8 cellular contexts compared by ENCODE assay signal in genomic region chr10:102399217-102400021, GRCh38. TPM values are rescaled to one million over a fixed set of nuclear protein-coding genes. Genes with fewer than 3 reads are reported as not detected.
A peak's percentile ranks its signal among the peaks of the same experiment; 100 is the strongest.
DNase-seq lines count a peak whose midpoint lies in the region; ATAC-seq and TF ChIP-seq lines count a peak whose summit lies in the region.

No MANE protein-coding gene starts in this region.

- no peaks in the 10 kb centered on the region for H3K9me3 Mint-ChIP-seq in Caco-2 (ENCODE audit: unreplicated experiment)
- H3K9me3 Mint-ChIP-seq in activated T-helper 1 cell treated with anti-CD3 and anti-CD28 coated beads, Interleukin-12 subunit alpha, Interleukin-12 subunit beta, Interleukin-2, Interleukin-4 antibody, amounts not matched to agents 30 ng/mL and 10 ng/mL and 1 ng/mL, durations not matched to agents 14 hours and 24 hours and 36 hours = no peaks in the 10 kb centered on the region
- H3K9me3 Mint-ChIP-seq in naive thymus-derived CD4-positive, alpha-beta T cell = no peaks in the 10 kb centered on the region
- no peaks in the 10 kb centered on the region for H3K9me3 Mint-ChIP-seq in stimulated activated memory B cell treated with anti-CD40 and anti-IgM and Interleukin-4, amounts not matched to agents 10 μg/mL and 1 μg/mL and 100 μg/mL, for 72 hours

- peak overlapping the region; percentile 53 for H3K4me3 ChIP-seq in Caco-2 (ENCODE audit: low read depth, low read length)
- H3K4me3 ChIP-seq in naive thymus-derived CD4-positive, alpha-beta T cell (ENCODE audit: low read length) = peak overlapping the region; percentile 56

- H3K36me3 ChIP-seq in Caco-2 (ENCODE audit: control insufficient read depth, insufficient read depth, low read length) = no peaks in the 10 kb centered on the region
- peaks cover 0 to 54% (median 9%) of the 10 kb centered on the region in 3 experiments for H3K36me3 ChIP-seq in naive thymus-derived CD4-positive, alpha-beta T cell (ENCODE audit: control insufficient read depth in 2 of 3, insufficient read depth in 3 of 3, low read length in 3 of 3)

- H3K4me3 Mint-ChIP-seq in Caco-2 (ENCODE audit: unreplicated experiment) = peak overlapping the region; percentile 64
- peak overlapping the region; percentile 90 for H3K4me3 Mint-ChIP-seq in activated T-helper 1 cell treated with anti-CD3 and anti-CD28 coated beads, Interleukin-12 subunit alpha, Interleukin-12 subunit beta, Interleukin-2, Interleukin-4 antibody, amounts not matched to agents 30 ng/mL and 10 ng/mL and 1 ng/mL, durations not matched to agents 14 hours and 24 hours and 36 hours
- H3K4me3 Mint-ChIP-seq in naive thymus-derived CD4-positive, alpha-beta T cell = peak overlapping the region; percentile 62 to 83 (median 76)
- peak overlapping the region; percentile 94 for H3K4me3 Mint-ChIP-seq in stimulated activated memory B cell treated with anti-CD40 and anti-IgM and Interleukin-4, amounts not matched to agents 10 μg/mL and 1 μg/mL and 100 μg/mL, for 72 hours

- no TSS peak for BruUV-seq in Caco-2 (replicated peaks; lab: Mats Ljungman, UMichigan)

- peak overlapping the region; percentile 93 for H3K27ac ChIP-seq in naive thymus-derived CD4-positive, alpha-beta T cell (ENCODE audit: low read depth, low read length)

- DNase-seq in Caco-2 (peak; percentile 76 to 91), GM20000 (ENCODE audit: low spot score) (peak; percentile 93), HuH-7 (ENCODE audit: low spot score) (peak; percentile 81), fibroblast of gingiva (ENCODE audit: low read depth) (peak; percentile 83)
- DNase-seq in activated T-helper 1 cell treated with anti-CD3 and anti-CD28 coated beads, Interleukin-12 subunit alpha, Interleukin-12 subunit beta, Interleukin-2, Interleukin-4 antibody, amounts not matched to agents 30 ng/mL and 10 ng/mL and 1 ng/mL, durations not matched to agents 14 hours and 24 hours and 36 hours (ENCODE audit: low spot score) = peak; percentile 86
- peak; percentile 80 to 93 (median 88) for DNase-seq in naive thymus-derived CD4-positive, alpha-beta T cell

- POLR2A ChIA-PET in Caco-2 (lab: Charles Lee) = interaction anchor here (0.7 kb wide), 2 partner anchors 14 to 140 kb away, joined by 3 read pairs; no protein-coding TSS in a partner anchor
- POLR2A ChIA-PET in naive thymus-derived CD4-positive, alpha-beta T cell (lab: Charles Lee) = interaction anchor here (0.6 to 9.0 kb wide), 6 partner anchors 12 to 104 kb away, joined by 3 to 90 read pairs (median 30); partner anchors contain the start of genes ACTR1A, C10orf95, CUEDC2 and FBXL15

- ATAC-seq in naive thymus-derived CD4-positive, alpha-beta T cell = peak; percentile 74
- ATAC-seq in stimulated activated memory B cell treated with anti-CD40 and anti-IgM and Interleukin-4, amounts not matched to agents 10 μg/mL and 1 μg/mL and 100 μg/mL, for 72 hours = peak; percentile 64

- CTCF ChIA-PET in Caco-2 (lab: Charles Lee) = interaction anchor here (0.6 to 2.6 kb wide), 15 partner anchors 9 to 230 kb away, joined by 3 to 21 read pairs (median 3); partner anchors contain the start of genes C10orf95, ELOVL3 and FBXL15
- CTCF ChIA-PET in naive thymus-derived CD4-positive, alpha-beta T cell (lab: Charles Lee) = interaction anchor here (0.6 to 3.0 kb wide), 16 partner anchors 12 to 1268 kb away, joined by 3 to 26 read pairs (median 5); partner anchors contain the start of gene FBXL15

- no peaks in the 10 kb centered on the region for H3K9me3 ChIP-seq in Caco-2
- H3K9me3 ChIP-seq in naive thymus-derived CD4-positive, alpha-beta T cell (ENCODE audit: control insufficient read depth in 2 of 3, low read length in 3 of 3) = no peaks in the 10 kb centered on the region

- TF ChIP-seq CTCF in Caco-2 (IDR thresholded peaks at IDR 0.05; ENCODE audit: insufficient read depth in 1 of 2, low read depth in 1 of 2, low read length in 1 of 2, severe bottlenecking in 1 of 2, unreplicated experiment in 1 of 2) = peak; percentile 75 to 93
- peak; percentile 99 for TF ChIP-seq CTCF in GM20000 (IDR thresholded peaks at IDR 0.05; ENCODE audit: extremely low read depth, missing control alignments)

- peaks cover 35% of the 10 kb centered on the region for H3K4me1 ChIP-seq in Caco-2
- peaks cover 20 to 26% of the 10 kb centered on the region in 2 donors for H3K4me1 ChIP-seq in naive thymus-derived CD4-positive, alpha-beta T cell (ENCODE audit: control insufficient read depth in 2 of 2, insufficient read depth in 2 of 2, low read length in 2 of 2)

- no peaks in the 10 kb centered on the region for H3K27me3 ChIP-seq in Caco-2 (replicated peaks; ENCODE audit: control insufficient read depth, insufficient read depth, low read length)
- H3K27me3 ChIP-seq in naive thymus-derived CD4-positive, alpha-beta T cell (ENCODE audit: control insufficient read depth in 2 of 2, insufficient read depth in 2 of 2, low read length in 2 of 2) = no peaks in the 10 kb centered on the region

- peaks cover 30% of the 10 kb centered on the region for H3K36me3 Mint-ChIP-seq in Caco-2 (ENCODE audit: insufficient read depth, unreplicated experiment)
- peaks cover 49% of the 10 kb centered on the region for H3K36me3 Mint-ChIP-seq in activated T-helper 1 cell treated with anti-CD3 and anti-CD28 coated beads, Interleukin-12 subunit alpha, Interleukin-12 subunit beta, Interleukin-2, Interleukin-4 antibody, amounts not matched to agents 30 ng/mL and 10 ng/mL and 1 ng/mL, durations not matched to agents 14 hours and 24 hours and 36 hours (ENCODE audit: low read depth)
- H3K36me3 Mint-ChIP-seq in naive thymus-derived CD4-positive, alpha-beta T cell = peaks cover 0 to 46% (median 4%) of the 10 kb centered on the region in 5 donors
- peaks cover 66% of the 10 kb centered on the region for H3K36me3 Mint-ChIP-seq in stimulated activated memory B cell treated with anti-CD40 and anti-IgM and Interleukin-4, amounts not matched to agents 10 μg/mL and 1 μg/mL and 100 μg/mL, for 72 hours

- peaks cover 24% of the 10 kb centered on the region for H3K4me1 Mint-ChIP-seq in Caco-2 (ENCODE audit: low read depth, unreplicated experiment)
- peaks cover 42% of the 10 kb centered on the region for H3K4me1 Mint-ChIP-seq in activated T-helper 1 cell treated with anti-CD3 and anti-CD28 coated beads, Interleukin-12 subunit alpha, Interleukin-12 subunit beta, Interleukin-2, Interleukin-4 antibody, amounts not matched to agents 30 ng/mL and 10 ng/mL and 1 ng/mL, durations not matched to agents 14 hours and 24 hours and 36 hours (ENCODE audit: low read depth)
- peaks cover 15 to 42% (median 35%) of the 10 kb centered on the region in 7 donors for H3K4me1 Mint-ChIP-seq in naive thymus-derived CD4-positive, alpha-beta T cell
- H3K4me1 Mint-ChIP-seq in stimulated activated memory B cell treated with anti-CD40 and anti-IgM and Interleukin-4, amounts not matched to agents 10 μg/mL and 1 μg/mL and 100 μg/mL, for 72 hours = peaks cover 70% of the 10 kb centered on the region

- intact Hi-C loops in Caco-2 (cut with micrococcal nuclease; ENCODE audit: unreplicated experiment) = no loop called here
- intact Hi-C loops in activated T-helper 1 cell treated with anti-CD3 and anti-CD28 coated beads, Interleukin-12 subunit alpha, Interleukin-12 subunit beta, Interleukin-2, Interleukin-4 antibody, amounts not matched to agents 30 ng/mL and 10 ng/mL and 1 ng/mL, durations not matched to agents 14 hours and 24 hours and 36 hours (cut with micrococcal nuclease) = loop anchor here (1.0 to 10.0 kb wide), 7 partner anchors 22 to 795 kb away; partner anchors contain the start of genes ELOVL3, NT5C2 and OGA
- intact Hi-C loops in naive thymus-derived CD4-positive, alpha-beta T cell (cut with micrococcal nuclease) = loop anchor here (1.0 to 10.0 kb wide), 9 partner anchors 10 to 1725 kb away; partner anchors contain the start of genes ACTR1A (in 1 of the 2), ARL3 (in 1 of the 2), SFR1 (in 1 of the 2) and SFXN2 (in 1 of the 2)

- H3K27me3 Mint-ChIP-seq in Caco-2 (ENCODE audit: insufficient read depth, unreplicated experiment) = no peaks in the 10 kb centered on the region
- no peaks in the 10 kb centered on the region for H3K27me3 Mint-ChIP-seq in activated T-helper 1 cell treated with anti-CD3 and anti-CD28 coated beads, Interleukin-12 subunit alpha, Interleukin-12 subunit beta, Interleukin-2, Interleukin-4 antibody, amounts not matched to agents 30 ng/mL and 10 ng/mL and 1 ng/mL, durations not matched to agents 14 hours and 24 hours and 36 hours (ENCODE audit: insufficient read depth)
- no peaks in the 10 kb centered on the region for H3K27me3 Mint-ChIP-seq in naive thymus-derived CD4-positive, alpha-beta T cell
- no peaks in the 10 kb centered on the region for H3K27me3 Mint-ChIP-seq in stimulated activated memory B cell treated with anti-CD40 and anti-IgM and Interleukin-4, amounts not matched to agents 10 μg/mL and 1 μg/mL and 100 μg/mL, for 72 hours

- H3K27ac Mint-ChIP-seq in Caco-2 (ENCODE audit: unreplicated experiment) = peak overlapping the region; percentile 29
- peak overlapping the region; percentile 63 for H3K27ac Mint-ChIP-seq in activated T-helper 1 cell treated with anti-CD3 and anti-CD28 coated beads, Interleukin-12 subunit alpha, Interleukin-12 subunit beta, Interleukin-2, Interleukin-4 antibody, amounts not matched to agents 30 ng/mL and 10 ng/mL and 1 ng/mL, durations not matched to agents 14 hours and 24 hours and 36 hours
- peak overlapping the region; percentile 46 to 100 (median 88) for H3K27ac Mint-ChIP-seq in naive thymus-derived CD4-positive, alpha-beta T cell
- peak overlapping the region; percentile 85 for H3K27ac Mint-ChIP-seq in stimulated activated memory B cell treated with anti-CD40 and anti-IgM and Interleukin-4, amounts not matched to agents 10 μg/mL and 1 μg/mL and 100 μg/mL, for 72 hours

RNA-seq across cellular contexts. Expression of gene NFKB2, which starts 3.9 kb away (rescaled TPM):
- 35.1 and 36.5 TPM in 2 replicates for total RNA-seq in Caco-2 (2022)
- 29.2 TPM for polyA plus RNA-seq in PFSK-1 (2012; ENCODE audit: insufficient read length, low read depth)
- 307 and 322 TPM in 2 replicates for total RNA-seq in activated T-helper 1 cell treated with anti-CD3 and anti-CD28 coated beads, Interleukin-12 subunit alpha, Interleukin-12 subunit beta, Interleukin-2, Interleukin-4 antibody, amounts not matched to agents 30 ng/mL and 10 ng/mL and 1 ng/mL, durations not matched to agents 14 hours and 24 hours and 36 hours
- total RNA-seq in naive thymus-derived CD4-positive, alpha-beta T cell = 100 to 1,000 TPM; 146 to 271 (median 222) TPM
- 10 to 100 TPM in 1 of 2 donors, 1 to 10 TPM in 1; 8.7 to 13.1 TPM for polyA plus RNA-seq in naive thymus-derived CD4-positive, alpha-beta T cell

RNA-seq across cellular contexts. Expression of gene PSD, which starts 19.2 kb away (rescaled TPM):
- 2.8 and 3.8 TPM in 2 replicates for total RNA-seq in Caco-2 (2022)
- polyA plus RNA-seq in PFSK-1 (2012; ENCODE audit: insufficient read length, low read depth) = 3.6 TPM
- 9.9 and 10.6 TPM in 2 replicates for total RNA-seq in activated T-helper 1 cell treated with anti-CD3 and anti-CD28 coated beads, Interleukin-12 subunit alpha, Interleukin-12 subunit beta, Interleukin-2, Interleukin-4 antibody, amounts not matched to agents 30 ng/mL and 10 ng/mL and 1 ng/mL, durations not matched to agents 14 hours and 24 hours and 36 hours
- total RNA-seq in naive thymus-derived CD4-positive, alpha-beta T cell = 10 to 100 TPM in 3 of 5 experiments, 1 to 10 TPM in 2; 3.5 to 16.9 (median 11.2) TPM
- polyA plus RNA-seq in naive thymus-derived CD4-positive, alpha-beta T cell = 1 to 10 TPM; 3.9 to 4.5 TPM

RNA-seq across cellular contexts. Expression of gene FBXL15, which starts 21.2 kb away (rescaled TPM):
- total RNA-seq in Caco-2 (2022) = 7.9 and 8.6 TPM in 2 replicates
- 17.7 TPM for polyA plus RNA-seq in PFSK-1 (2012; ENCODE audit: insufficient read length, low read depth)
- 14.5 and 18.5 TPM in 2 replicates for total RNA-seq in activated T-helper 1 cell treated with anti-CD3 and anti-CD28 coated beads, Interleukin-12 subunit alpha, Interleukin-12 subunit beta, Interleukin-2, Interleukin-4 antibody, amounts not matched to agents 30 ng/mL and 10 ng/mL and 1 ng/mL, durations not matched to agents 14 hours and 24 hours and 36 hours
- 10 to 100 TPM; 10.8 to 21.0 (median 14.1) TPM for total RNA-seq in naive thymus-derived CD4-positive, alpha-beta T cell
- 10 to 100 TPM; 26.7 to 40.4 TPM for polyA plus RNA-seq in naive thymus-derived CD4-positive, alpha-beta T cell

RNA-seq across cellular contexts. Expression of gene CUEDC2, which starts 33.0 kb away (rescaled TPM):
- 32.1 and 32.6 TPM in 2 replicates for total RNA-seq in Caco-2 (2022)
- 77.3 TPM for polyA plus RNA-seq in PFSK-1 (2012; ENCODE audit: insufficient read length, low read depth)
- total RNA-seq in activated T-helper 1 cell treated with anti-CD3 and anti-CD28 coated beads, Interleukin-12 subunit alpha, Interleukin-12 subunit beta, Interleukin-2, Interleukin-4 antibody, amounts not matched to agents 30 ng/mL and 10 ng/mL and 1 ng/mL, durations not matched to agents 14 hours and 24 hours and 36 hours = 59.0 and 59.4 TPM in 2 replicates
- total RNA-seq in naive thymus-derived CD4-positive, alpha-beta T cell = 10 to 100 TPM; 27.0 to 69.0 (median 31.9) TPM
- polyA plus RNA-seq in naive thymus-derived CD4-positive, alpha-beta T cell = 10 to 100 TPM; 60.1 to 67.2 TPM

RNA-seq across cellular contexts. Expression of gene C10orf95, which starts 51.9 kb away (rescaled TPM):
- total RNA-seq in Caco-2 (2022) = 0.82 and 0.86 TPM in 2 replicates
- not detected for polyA plus RNA-seq in PFSK-1 (2012; ENCODE audit: insufficient read length, low read depth)
- 0.29 and 0.37 TPM in 2 replicates for total RNA-seq in activated T-helper 1 cell treated with anti-CD3 and anti-CD28 coated beads, Interleukin-12 subunit alpha, Interleukin-12 subunit beta, Interleukin-2, Interleukin-4 antibody, amounts not matched to agents 30 ng/mL and 10 ng/mL and 1 ng/mL, durations not matched to agents 14 hours and 24 hours and 36 hours
- total RNA-seq in naive thymus-derived CD4-positive, alpha-beta T cell = under 1 TPM in 4 of 5 experiments, not detected in 1; 0.19 to 0.78 (median 0.51) TPM
- under 1 TPM; 0.32 to 0.41 TPM for polyA plus RNA-seq in naive thymus-derived CD4-positive, alpha-beta T cell

Comparison
In these comparisons a context has a peak if more than half of its experiments do, and no peak if none do; other contexts are left out.
1. Peak in every context shown above with its lines: DNase-seq, ATAC-seq, H3K4me3 ChIP-seq and H3K27ac ChIP-seq.
2. H3K27ac Mint-ChIP-seq: peak in every context shown above with its lines; median percentile 88 in naive thymus-derived CD4-positive, alpha-beta T cell; 85 in stimulated activated memory B cell treated with anti-CD40 and anti-IgM and Interleukin-4, amounts not matched to agents 10 μg/mL and 1 μg/mL and 100 μg/mL, for 72 hours; 63 in activated T-helper 1 cell treated with anti-CD3 and anti-CD28 coated beads, Interleukin-12 subunit alpha, Interleukin-12 subunit beta, Interleukin-2, Interleukin-4 antibody, amounts not matched to agents 30 ng/mL and 10 ng/mL and 1 ng/mL, durations not matched to agents 14 hours and 24 hours and 36 hours; 29 in Caco-2.